1 cellular context compared by ENCODE assay signal in the genomic region with DNA sequence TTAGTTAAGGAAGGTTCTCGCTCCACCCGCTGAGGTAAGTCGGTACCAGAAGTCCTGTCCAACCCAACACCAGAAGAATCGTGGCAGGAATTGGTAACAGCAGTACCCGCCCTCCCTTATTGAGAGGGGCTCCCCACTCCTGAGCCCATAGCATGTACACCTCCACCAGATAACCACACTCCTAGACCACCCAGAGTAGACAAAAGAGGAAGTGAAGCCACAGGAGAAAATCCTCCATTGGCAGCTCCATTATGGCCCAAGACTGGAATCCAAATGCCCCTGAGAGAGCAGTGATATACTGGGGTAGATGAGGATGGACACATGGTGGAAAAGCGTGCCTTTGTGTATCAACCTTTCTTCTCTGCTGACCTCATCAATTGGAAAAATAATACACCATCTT.
TF ChIP-seq lines count a peak whose summit lies in the region.

No MANE protein-coding gene starts in this region.

TF ChIP-seq in SK-N-SH, 30 proteins besides CTCF, POLR2A, EP300 and RAD21 (continued from another document):
- TF ChIP-seq, protein P1, sequence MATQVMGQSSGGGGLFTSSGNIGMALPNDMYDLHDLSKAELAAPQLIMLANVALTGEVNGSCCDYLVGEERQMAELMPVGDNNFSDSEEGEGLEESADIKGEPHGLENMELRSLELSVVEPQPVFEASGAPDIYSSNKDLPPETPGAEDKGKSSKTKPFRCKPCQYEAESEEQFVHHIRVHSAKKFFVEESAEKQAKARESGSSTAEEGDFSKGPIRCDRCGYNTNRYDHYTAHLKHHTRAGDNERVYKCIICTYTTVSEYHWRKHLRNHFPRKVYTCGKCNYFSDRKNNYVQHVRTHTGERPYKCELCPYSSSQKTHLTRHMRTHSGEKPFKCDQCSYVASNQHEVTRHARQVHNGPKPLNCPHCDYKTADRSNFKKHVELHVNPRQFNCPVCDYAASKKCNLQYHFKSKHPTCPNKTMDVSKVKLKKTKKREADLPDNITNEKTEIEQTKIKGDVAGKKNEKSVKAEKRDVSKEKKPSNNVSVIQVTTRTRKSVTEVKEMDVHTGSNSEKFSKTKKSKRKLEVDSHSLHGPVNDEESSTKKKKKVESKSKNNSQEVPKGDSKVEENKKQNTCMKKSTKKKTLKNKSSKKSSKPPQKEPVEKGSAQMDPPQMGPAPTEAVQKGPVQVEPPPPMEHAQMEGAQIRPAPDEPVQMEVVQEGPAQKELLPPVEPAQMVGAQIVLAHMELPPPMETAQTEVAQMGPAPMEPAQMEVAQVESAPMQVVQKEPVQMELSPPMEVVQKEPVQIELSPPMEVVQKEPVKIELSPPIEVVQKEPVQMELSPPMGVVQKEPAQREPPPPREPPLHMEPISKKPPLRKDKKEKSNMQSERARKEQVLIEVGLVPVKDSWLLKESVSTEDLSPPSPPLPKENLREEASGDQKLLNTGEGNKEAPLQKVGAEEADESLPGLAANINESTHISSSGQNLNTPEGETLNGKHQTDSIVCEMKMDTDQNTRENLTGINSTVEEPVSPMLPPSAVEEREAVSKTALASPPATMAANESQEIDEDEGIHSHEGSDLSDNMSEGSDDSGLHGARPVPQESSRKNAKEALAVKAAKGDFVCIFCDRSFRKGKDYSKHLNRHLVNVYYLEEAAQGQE (IDR thresholded peaks at IDR 0.05; ENCODE audit: low read depth, low read length) = no peak
- TF ChIP-seq NFIC (IDR thresholded peaks at IDR 0.05; ENCODE audit: borderline replicate concordance) (no peak), FOXM1 (IDR thresholded peaks at IDR 0.05; ENCODE audit: low read depth) (no peak), TCF12 (IDR thresholded peaks at IDR 0.05) (no peak)
